ENCODE assay signal across 10 cellular contexts in the genomic region with DNA sequence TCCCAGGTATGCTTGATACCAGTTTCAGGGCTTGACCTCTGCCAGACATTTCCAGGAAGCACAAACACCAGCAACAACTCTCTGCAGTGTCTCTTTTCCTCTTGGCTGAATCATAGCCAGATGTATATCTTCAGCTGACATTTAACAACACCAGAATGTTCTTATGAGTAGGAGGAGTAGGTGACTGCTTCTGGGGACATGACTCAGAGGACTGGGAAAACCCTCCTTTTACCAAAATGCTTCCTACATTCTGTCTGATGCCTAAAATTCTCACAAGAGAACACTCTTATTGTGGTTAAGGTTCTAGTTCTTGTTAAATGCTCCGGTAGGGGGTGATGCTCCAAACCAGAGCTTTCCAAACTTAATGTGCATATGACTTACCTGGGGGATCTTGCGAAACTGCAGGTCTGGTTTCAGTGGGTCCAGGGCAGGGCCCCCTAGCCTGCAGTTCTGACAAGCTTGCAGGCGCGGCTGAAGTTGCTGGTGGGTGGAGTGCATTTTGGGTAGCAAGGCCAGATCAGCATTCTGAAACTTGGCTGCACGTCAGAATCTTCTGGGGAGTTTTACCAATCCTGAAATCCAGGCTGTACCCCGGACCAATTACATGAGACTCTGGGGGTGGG.
DNase-seq lines count a peak whose midpoint lies in the region; ATAC-seq and TF ChIP-seq lines count a peak whose summit lies in the region.
"Had no signal": no experiment of that assay in that cellular context is flagged by ENCODE, and none has a peak within 500 bp of the region (broad histone marks: within the 10 kb centered on the region; RNA-seq: fewer than 3 reads in every experiment).

No MANE protein-coding gene starts in this region.

- H3K27ac ChIP-seq in foreskin keratinocyte: no peak overlapping the region
- H3K27ac ChIP-seq: KMS-11 had no signal

- ATAC-seq in foreskin keratinocyte (peak; percentile 92), GM19035 (IDR thresholded peaks at IDR 0.05; ENCODE audit: unreplicated experiment) (no peak), GM21381 (IDR thresholded peaks at IDR 0.05; ENCODE audit: unreplicated experiment) (no peak)

- no peak for TF ChIP-seq CTCF in foreskin keratinocyte (conservative IDR thresholded peaks at IDR 0.05)

- no peaks in the 10 kb centered on the region for H3K4me1 ChIP-seq in foreskin keratinocyte

- peak; percentile 69 for DNase-seq in activated CD4-positive, alpha-beta T cell treated with anti-CD3 and anti-CD28 coated beads for 48 hours
- DNase-seq in activated CD4-positive, alpha-beta T cell treated with anti-CD3 and anti-CD28 coated beads, Interleukin-2, amount 50 U/mL, for 1 hour: no peak
- DNase-seq in RPMI8226 (peak; percentile 4), foreskin keratinocyte (peak; percentile 14 to 53), amniotic stem cell (lab: John Stamatoyannopoulos, UW) (no peak)
- peak; percentile 37 to 66 for DNase-seq in stimulated activated CD8-positive, alpha-beta memory T cell treated with anti-CD3 and anti-CD28 coated beads, Interleukin-7, amount 100 ng/mL, for 48 hours (ENCODE audit: extremely low read depth in 1 of 2, low read depth in 1 of 2)
- DNase-seq: small intestine had no signal

- H3K27me3 ChIP-seq in foreskin keratinocyte: no peaks in the 10 kb centered on the region

Comparison
In these comparisons a context has a peak if more than half of its experiments do, and no peak if none do; other contexts are left out.
1. DNase-seq: peak in activated CD4-positive, alpha-beta T cell treated with anti-CD3 and anti-CD28 coated beads for 48 hours (single experiment), RPMI8226 (single experiment), foreskin keratinocyte (2 of 2) and stimulated activated CD8-positive, alpha-beta memory T cell treated with anti-CD3 and anti-CD28 coated beads, Interleukin-7, amount 100 ng/mL, for 48 hours (2 of 2); none in activated CD4-positive, alpha-beta T cell treated with anti-CD3 and anti-CD28 coated beads, Interleukin-2, amount 50 U/mL, for 1 hour (single experiment) and amniotic stem cell (single experiment).